ENCODE assay signal across 27 cellular contexts in genomic region chr2:226600184-226600583, GRCh38.
A peak's percentile ranks its signal among the peaks of the same experiment; 100 is the strongest.
DNase-seq lines count a peak whose midpoint lies in the region; ATAC-seq and TF ChIP-seq lines count a peak whose summit lies in the region.
"Had no signal": no experiment of that assay in that cellular context is flagged by ENCODE, and none has a peak within 500 bp of the region (broad histone marks: within the 10 kb centered on the region; RNA-seq: fewer than 3 reads in every experiment).

No MANE protein-coding gene starts in this region.

- no peaks in the 10 kb centered on the region for H3K27me3 ChIP-seq in right atrium auricular region
- H3K27me3 ChIP-seq: SJCRH30 had no signal

- H3K27ac ChIP-seq in right atrium auricular region = no peak overlapping the region
- H3K27ac ChIP-seq: SJCRH30 had no signal

- no peaks in the 10 kb centered on the region for H3K9me3 ChIP-seq in right atrium auricular region

- no peaks in the 10 kb centered on the region for H3K4me1 ChIP-seq in right atrium auricular region

- H3K4me3 ChIP-seq in cardiac fibroblast (replicated peaks in 1 of 2; ENCODE audit: low read depth in 2 of 2, low read length in 2 of 2) = no peak overlapping the region
- no peak overlapping the region for H3K4me3 ChIP-seq in right atrium auricular region
- H3K4me3 ChIP-seq: SJCRH30 had no signal

- TF ChIP-seq CTCF in cardiac fibroblast (IDR thresholded peaks at IDR 0.05; ENCODE audit: low read depth, low read length) = no peak
- TF ChIP-seq CTCF in right atrium auricular region (IDR thresholded peaks at IDR 0.05) = no peak

- ATAC-seq in HG03095 (IDR thresholded peaks at IDR 0.05; ENCODE audit: unreplicated experiment) (no peak), HG03280 (IDR thresholded peaks at IDR 0.05; ENCODE audit: unreplicated experiment) (no peak)
- ATAC-seq: activated T-cell treated with anti-CD3 and anti-CD28 coated beads, Interleukin-2, amount 50 U/mL, for 4 hours; left lobe of liver; Panc1; stimulated activated effector memory CD8-positive, alpha-beta T cell treated with anti-CD3 and anti-CD28 coated beads, Interleukin-12 subunit alpha, Interleukin-12 subunit beta, amount 100 ng/mL, for 72 hours; T-cell had no signal

- DNase-seq in AG20443 (ENCODE audit: low spot score) (peak; percentile 14), HT1080 (ENCODE audit: low read depth) (peak; percentile 34), cardiac fibroblast (ENCODE audit: low read depth in 2 of 2) (peak; percentile 42 to 74), iris pigment epithelial cell (ENCODE audit: low read depth) (peak; percentile 75), right atrium auricular region (ENCODE audit: low spot score) (no peak)
- DNase-seq in activated CD4-positive, alpha-beta T cell treated with anti-CD3 and anti-CD28 coated beads, Interleukin-2, amount 50 U/mL, for 4 hours = no peak
- DNase-seq: activated CD4-positive, CD25-positive, alpha-beta regulatory T cell treated with anti-CD3 and anti-CD28 coated beads, Interleukin-2, amount 50 U/mL, for 72 hours; activated CD8-positive, alpha-beta memory T cell treated with anti-CD3 and anti-CD28 coated beads for 24 hours; activated naive CD4-positive, alpha-beta T cell; activated T-cell treated with anti-CD3 and anti-CD28 coated beads, Interleukin-2, amount 50 U/mL, for 4 hours; amniotic stem cell; C1 segment of cervical spinal cord; Calu3; caudate nucleus; dermis blood vessel endothelial cell; head of caudate nucleus; NCI-H2171; NCI-H524 treated with DMSO at 0.1 percent for 48 hours; nucleus accumbens; SJCRH30; substantia nigra; T-cell had no signal

- no peaks in the 10 kb centered on the region for H3K36me3 ChIP-seq in right atrium auricular region
- H3K36me3 ChIP-seq: SJCRH30 had no signal

Comparison
In these comparisons a context has a peak if more than half of its experiments do, and no peak if none do; other contexts are left out.
1. DNase-seq: peak in AG20443 (single experiment), HT1080 (single experiment), cardiac fibroblast (2 of 2) and iris pigment epithelial cell (single experiment); none in right atrium auricular region (single experiment) and activated CD4-positive, alpha-beta T cell treated with anti-CD3 and anti-CD28 coated beads, Interleukin-2, amount 50 U/mL, for 4 hours (0 of 2).